Comparison of ENCODE assay signal across 1 cellular context in genomic region chr4:102787096-102787867, GRCh38.
TF ChIP-seq lines count a peak whose summit lies in the region.

No MANE protein-coding gene starts in this region.

TF ChIP-seq in HepG2, 621 proteins besides CTCF, POLR2A, EP300 and RAD21 (continued from another document):
- TF ChIP-seq HMG20B (CRISPR knock-in tag; conservative IDR thresholded peaks at IDR 0.05): no peak
- TF ChIP-seq HOXA7 (CRISPR knock-in tag; IDR thresholded peaks at IDR 0.05): no peak
- no peak for TF ChIP-seq REL (CRISPR knock-in tag; conservative IDR thresholded peaks at IDR 0.05)
- no peak for TF ChIP-seq USF2 (IDR thresholded peaks at IDR 0.05; ENCODE audit: low read depth, low read length)
- TF ChIP-seq USF2 (CRISPR knock-in tag; IDR thresholded peaks at IDR 0.05; ENCODE audit: borderline replicate concordance): no peak
